1 cellular context compared by ENCODE assay signal in genomic region chr5:175597718-175598117, GRCh38.
TF ChIP-seq lines count a peak whose summit lies in the region.

No MANE protein-coding gene starts in this region.

TF ChIP-seq in GM23338, 12 proteins besides CTCF, POLR2A, EP300 and RAD21 (continued from another document):
- TF ChIP-seq ZNF462 (CRISPR knock-in tag; IDR thresholded peaks at IDR 0.05): no peak
